28 cellular contexts compared by ENCODE assay signal in the genomic region with DNA sequence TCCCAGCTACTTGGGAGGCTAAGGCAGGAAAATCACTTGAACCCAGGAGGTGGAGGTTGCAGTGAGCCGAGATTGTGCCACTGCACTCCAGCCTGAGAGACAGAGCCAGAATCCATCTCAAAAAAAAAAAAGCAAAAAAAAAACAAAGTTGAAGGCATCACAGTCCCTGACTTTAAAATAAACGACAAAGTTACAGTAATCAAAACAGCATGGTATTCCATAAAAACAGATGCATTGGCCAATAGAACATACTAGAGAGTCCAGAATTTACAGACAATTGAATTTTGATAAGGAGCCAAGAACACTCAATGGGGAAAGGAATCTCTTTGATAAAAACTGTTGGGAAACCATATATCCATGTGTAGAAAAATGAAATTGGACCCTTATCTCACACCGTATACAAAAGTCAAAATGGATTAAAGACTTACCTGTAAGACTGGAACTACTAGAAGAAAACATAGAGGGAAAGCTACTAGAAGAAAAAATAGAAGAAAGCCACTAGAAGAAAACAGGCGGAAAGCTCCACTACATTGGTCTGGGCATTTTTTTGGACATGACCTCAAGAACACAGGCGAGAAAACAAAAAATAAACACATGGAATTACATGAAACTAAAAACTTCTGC.
"Had no signal": no experiment of that assay in that cellular context is flagged by ENCODE, and none has a peak within 500 bp of the region (broad histone marks: within the 10 kb centered on the region; RNA-seq: fewer than 3 reads in every experiment).

No MANE protein-coding gene starts in this region.

- H3K27ac ChIP-seq: esophagus squamous epithelium, neural progenitor cell, prostate gland, right atrium auricular region, suprapubic skin, transverse colon, upper lobe of right lung, uterus had no signal

- H3K9me3 Mint-ChIP-seq: effector memory CD8-positive, alpha-beta T cell; natural killer cell treated with Interleukin-12 subunit alpha and Interleukin-12 subunit beta and Interleukin-15 and Interleukin-18, amount 100 ng/mL, for 72 hours had no signal

- DNase-seq: cortex of kidney; effector memory CD8-positive, alpha-beta T cell; erythroblast; esophagus squamous epithelium; foreskin melanocyte; head of caudate nucleus; kidney; mucosa of descending colon; naive B cell; nucleus accumbens; stimulated activated CD4-positive, alpha-beta T cell treated with anti-CD3 and anti-CD28 coated beads, Interleukin-12 subunit alpha, Interleukin-12 subunit beta, amount 100 ng/mL, for 4 hours; stimulated activated CD4-positive, alpha-beta T cell treated with anti-CD3 and anti-CD28 coated beads, Interleukin-1b, Interleukin-23, amount 100 ng/mL, for 48 hours; stimulated activated CD4-positive, alpha-beta T cell treated with anti-CD3 and anti-CD28 coated beads, Interleukin-4, amount 100 ng/mL, for 24 hours; stimulated activated naive CD8-positive, alpha-beta T cell treated with anti-CD3 and anti-CD28 coated beads, Interleukin-15, amount 100 ng/mL, for 72 hours; transverse colon; upper lobe of right lung; uterus had no signal

- ATAC-seq: effector memory CD8-positive, alpha-beta T cell; left lobe of liver; mucosa of descending colon; natural killer cell treated with Interleukin-12 subunit alpha and Interleukin-12 subunit beta and Interleukin-15 and Interleukin-18, amount 100 ng/mL, for 72 hours; sciatic nerve; stimulated activated memory B cell treated with anti-CD40 and anti-IgM and Interleukin-4, amounts not matched to agents 10 μg/mL and 1 μg/mL and 100 μg/mL, for 72 hours; stimulated activated naive CD8-positive, alpha-beta T cell treated with anti-CD3 and anti-CD28 coated beads, Interleukin-15, amount 100 ng/mL, for 72 hours; upper lobe of right lung had no signal

- H3K27ac Mint-ChIP-seq: effector memory CD8-positive, alpha-beta T cell; memory B cell; natural killer cell treated with Interleukin-12 subunit alpha and Interleukin-12 subunit beta and Interleukin-15 and Interleukin-18, amount 100 ng/mL, for 72 hours; neural progenitor cell; stimulated activated memory B cell treated with anti-CD40 and anti-IgM and Interleukin-4, amounts not matched to agents 10 μg/mL and 1 μg/mL and 100 μg/mL, for 72 hours; stimulated activated naive CD8-positive, alpha-beta T cell treated with anti-CD3 and anti-CD28 coated beads, Interleukin-15, amount 100 ng/mL, for 72 hours had no signal

- H3K4me1 ChIP-seq: neural progenitor cell, prostate gland, right atrium auricular region, upper lobe of right lung, uterus had no signal

- H3K36me3 Mint-ChIP-seq: memory B cell, naive B cell had no signal

- H2AFZ ChIP-seq: neural progenitor cell had no signal

- H3K9me3 ChIP-seq: esophagus squamous epithelium, mucosa of descending colon, prostate gland, suprapubic skin, transverse colon, upper lobe of right lung, uterus had no signal

- H3K27me3 Mint-ChIP-seq: effector memory CD8-positive, alpha-beta T cell; memory B cell; naive B cell; stimulated activated memory B cell treated with anti-CD40 and anti-IgM and Interleukin-4, amounts not matched to agents 10 μg/mL and 1 μg/mL and 100 μg/mL, for 72 hours had no signal

- H3K4me3 Mint-ChIP-seq: effector memory CD8-positive, alpha-beta T cell; memory B cell; natural killer cell treated with Interleukin-12 subunit alpha and Interleukin-12 subunit beta and Interleukin-15 and Interleukin-18, amount 100 ng/mL, for 72 hours; neural progenitor cell; stimulated activated memory B cell treated with anti-CD40 and anti-IgM and Interleukin-4, amounts not matched to agents 10 μg/mL and 1 μg/mL and 100 μg/mL, for 72 hours; stimulated activated naive CD8-positive, alpha-beta T cell treated with anti-CD3 and anti-CD28 coated beads, Interleukin-15, amount 100 ng/mL, for 72 hours had no signal

- H3K27me3 ChIP-seq: esophagus squamous epithelium, right atrium auricular region, suprapubic skin, transverse colon, upper lobe of right lung, uterus had no signal

- H3K9ac ChIP-seq: neural progenitor cell had no signal

- H3K36me3 ChIP-seq: esophagus squamous epithelium, neural progenitor cell, prostate gland, right atrium auricular region, suprapubic skin, transverse colon, upper lobe of right lung, uterus had no signal

- H3K4me2 ChIP-seq: neural progenitor cell, smooth muscle cell had no signal

- H3K4me3 ChIP-seq: esophagus squamous epithelium, lung, mucosa of descending colon, neural progenitor cell, prostate gland, right atrium auricular region, smooth muscle cell, suprapubic skin, transverse colon, upper lobe of right lung, uterus had no signal
